Comparison of ENCODE assay signal across 15 cellular contexts in genomic region chr3:197496746-197497125, GRCh38.
"Had no signal": no experiment of that assay in that cellular context is flagged by ENCODE, and none has a peak within 500 bp of the region (broad histone marks: within the 10 kb centered on the region; RNA-seq: fewer than 3 reads in every experiment).

No MANE protein-coding gene starts in this region.

- H3K9me3 ChIP-seq: left ventricle myocardium inferior, tibial artery had no signal

- H3K27ac Mint-ChIP-seq: activated CD8-positive, alpha-beta T cell treated with anti-CD3 and anti-CD28 coated beads, Interleukin-2, amount 10 ng/mL, durations not matched to agents 7 days and 5 days; activated naive CD4-positive, alpha-beta T cell treated with anti-CD3 and anti-CD28 coated beads for 36 hours; activated T-helper 1 cell treated with anti-CD3 and anti-CD28 coated beads, Interleukin-12 subunit alpha, Interleukin-12 subunit beta, Interleukin-2, Interleukin-4 antibody, amounts not matched to agents 30 ng/mL and 10 ng/mL and 1 ng/mL, durations not matched to agents 14 hours and 24 hours and 36 hours; memory B cell had no signal

- H3K9ac ChIP-seq: neural progenitor cell had no signal

- H3K4me3 ChIP-seq: hepatocyte, left ventricle myocardium inferior, neural progenitor cell, tibial artery had no signal

- H3K27ac ChIP-seq: hepatocyte, neural progenitor cell, tibial artery had no signal

- H3K4me3 Mint-ChIP-seq: activated CD8-positive, alpha-beta T cell treated with anti-CD3 and anti-CD28 coated beads, Interleukin-2, amount 10 ng/mL, durations not matched to agents 7 days and 5 days; activated naive CD4-positive, alpha-beta T cell treated with anti-CD3 and anti-CD28 coated beads for 36 hours; activated T-helper 1 cell treated with anti-CD3 and anti-CD28 coated beads, Interleukin-12 subunit alpha, Interleukin-12 subunit beta, Interleukin-2, Interleukin-4 antibody, amounts not matched to agents 30 ng/mL and 10 ng/mL and 1 ng/mL, durations not matched to agents 14 hours and 24 hours and 36 hours; memory B cell; neural progenitor cell had no signal

- H3K36me3 Mint-ChIP-seq: memory B cell, neural progenitor cell had no signal

- H3K27me3 ChIP-seq: hepatocyte, neural progenitor cell, tibial artery had no signal

- H3K36me3 ChIP-seq: left ventricle myocardium inferior, neural progenitor cell, tibial artery had no signal

- H3K9me3 Mint-ChIP-seq: activated naive CD4-positive, alpha-beta T cell treated with anti-CD3 and anti-CD28 coated beads for 36 hours; activated T-helper 1 cell treated with anti-CD3 and anti-CD28 coated beads, Interleukin-12 subunit alpha, Interleukin-12 subunit beta, Interleukin-2, Interleukin-4 antibody, amounts not matched to agents 30 ng/mL and 10 ng/mL and 1 ng/mL, durations not matched to agents 14 hours and 24 hours and 36 hours; memory B cell had no signal

- DNase-seq: activated CD4-positive, alpha-beta T cell treated with anti-CD3 and anti-CD28 coated beads for 4 hours; activated CD8-positive, alpha-beta memory T cell treated with anti-CD3 and anti-CD28 coated beads, Interleukin-2, amount 50 U/mL, for 48 hours; activated CD8-positive, alpha-beta T cell treated with anti-CD3 and anti-CD28 coated beads, Interleukin-2, amount 10 ng/mL, durations not matched to agents 7 days and 5 days; activated naive CD4-positive, alpha-beta T cell treated with anti-CD3 and anti-CD28 coated beads for 36 hours; cortex of kidney; effector memory CD4-positive, alpha-beta T cell; kidney; left ventricle myocardium inferior; small intestine; T1000; tibial artery had no signal
